ENCODE assay signal across 8 cellular contexts in genomic region chr16:14301150-14302030, GRCh38.
A peak's percentile ranks its signal among the peaks of the same experiment; 100 is the strongest.
DNase-seq lines count a peak whose midpoint lies in the region; ATAC-seq lines count a peak whose summit lies in the region.

No MANE protein-coding gene starts in this region.

- in situ Hi-C loops in KBM-7 (cut with MboI; ENCODE audit: low pct_unique_long_range_greater_than_20kb, low sequenced_read_pairs): no loop called here

- H3K4me3 Mint-ChIP-seq in activated naive CD8-positive, alpha-beta T cell treated with anti-CD3 and anti-CD28 coated beads, Interleukin-2, amount 50 U/mL, for 24 hours: peak overlapping the region; percentile 67

- H3K9me3 Mint-ChIP-seq in activated naive CD8-positive, alpha-beta T cell treated with anti-CD3 and anti-CD28 coated beads, Interleukin-2, amount 50 U/mL, for 24 hours: no peaks in the 10 kb centered on the region

- no peak overlapping the region for H3K27ac Mint-ChIP-seq in activated naive CD8-positive, alpha-beta T cell treated with anti-CD3 and anti-CD28 coated beads, Interleukin-2, amount 50 U/mL, for 24 hours

- H3K4me1 Mint-ChIP-seq in activated naive CD8-positive, alpha-beta T cell treated with anti-CD3 and anti-CD28 coated beads, Interleukin-2, amount 50 U/mL, for 24 hours: peaks cover 18% of the 10 kb centered on the region

- peak overlapping the region; percentile 54 for H3K4me3 ChIP-seq in iPS-11a (ENCODE audit: low read depth, low read length)

- peaks cover 12% of the 10 kb centered on the region for H3K27me3 Mint-ChIP-seq in activated naive CD8-positive, alpha-beta T cell treated with anti-CD3 and anti-CD28 coated beads, Interleukin-2, amount 50 U/mL, for 24 hours

- H3K36me3 Mint-ChIP-seq in activated naive CD8-positive, alpha-beta T cell treated with anti-CD3 and anti-CD28 coated beads, Interleukin-2, amount 50 U/mL, for 24 hours (ENCODE audit: low read depth): no peaks in the 10 kb centered on the region

- ATAC-seq in activated naive CD8-positive, alpha-beta T cell treated with anti-CD3 and anti-CD28 coated beads, Interleukin-2, amount 50 U/mL, for 24 hours: peak; percentile 27
- no peak for ATAC-seq in GM21390 (IDR thresholded peaks at IDR 0.05; ENCODE audit: unreplicated experiment)

- DNase-seq in DMS 273 (lab: John Stamatoyannopoulos, UW; ENCODE audit: unreplicated experiment) (peak; percentile 67), DMS 273 treated with DMSO at 0.1 percent for 48 hours (lab: John Stamatoyannopoulos, UW) (no peak), KBM-7 (peak; percentile 37), NCI-H2107 treated with DMSO at 0.1 percent for 48 hours (lab: John Stamatoyannopoulos, UW; ENCODE audit: unreplicated experiment) (no peak)
- no peak for DNase-seq in activated naive CD8-positive, alpha-beta T cell treated with anti-CD3 and anti-CD28 coated beads, Interleukin-2, amount 50 U/mL, for 24 hours
- peak in 5 of 6 experiments; percentile 27 to 53 (median 44) for DNase-seq in stimulated activated naive CD4-positive, alpha-beta T cell (lab: John Stamatoyannopoulos, UW)

Comparison
In these comparisons a context has a peak if more than half of its experiments do, and no peak if none do; other contexts are left out.
1. DNase-seq: peak in DMS 273 (single experiment), KBM-7 (single experiment) and stimulated activated naive CD4-positive, alpha-beta T cell (5 of 6); none in DMS 273 treated with DMSO at 0.1 percent for 48 hours (single experiment), activated naive CD8-positive, alpha-beta T cell treated with anti-CD3 and anti-CD28 coated beads, Interleukin-2, amount 50 U/mL, for 24 hours (single experiment) and NCI-H2107 treated with DMSO at 0.1 percent for 48 hours (single experiment).